17 cellular contexts compared by ENCODE assay signal in genomic region chr22:31583861-31584485, GRCh38.
DNase-seq lines count a peak whose midpoint lies in the region; ATAC-seq lines count a peak whose summit lies in the region.
"Had no signal": no experiment of that assay in that cellular context is flagged by ENCODE, and none has a peak within 500 bp of the region (broad histone marks: within the 10 kb centered on the region; RNA-seq: fewer than 3 reads in every experiment).

No MANE protein-coding gene starts in this region.

- H3K9ac ChIP-seq in trophoblast cell (ENCODE audit: low read length) = no peak overlapping the region

- no peak overlapping the region for H3K4me2 ChIP-seq in trophoblast cell (ENCODE audit: low read length)

- H3K79me2 ChIP-seq in trophoblast cell (ENCODE audit: control insufficient read depth, insufficient read depth, low read length, poor library complexity) = no peaks in the 10 kb centered on the region

- peak overlapping the region; percentile 87 for H3K27ac Mint-ChIP-seq in T-helper 2 cell treated with Interferon-gamma antibody and Interleukin-4, amounts not matched to agents 5 μg/mL and 100 μg/mL, for 36 hours
- H3K27ac Mint-ChIP-seq: type B pancreatic cell had no signal

- no peak overlapping the region for H4K8ac ChIP-seq in trophoblast cell (ENCODE audit: low read depth, low read length)

- no CpG with 5 or more reads among the region's 3 CpGs for WGBS in trophoblast cell (ENCODE audit: extremely low coverage, insufficient coverage, insufficient read length)

- H2AFZ ChIP-seq in trophoblast cell (ENCODE audit: insufficient read depth, low read length, poor library complexity) = no peak overlapping the region

- H2AK5ac ChIP-seq in trophoblast cell (ENCODE audit: low read length) = no peak overlapping the region

- peaks cover 2% of the 10 kb centered on the region for H3K79me1 ChIP-seq in trophoblast cell (ENCODE audit: low read length)

- no peak overlapping the region for H2BK120ac ChIP-seq in trophoblast cell (ENCODE audit: insufficient read depth, low read length, poor library complexity)

- DNase-seq in T-helper 2 cell treated with Interferon-gamma antibody and Interleukin-4, amounts not matched to agents 5 μg/mL and 100 μg/mL, for 36 hours (ENCODE audit: low spot score) = no peak
- DNase-seq in T-helper 2 cell (no peak), RPMI7951 (ENCODE audit: low read depth) (peak; percentile 8), dermis blood vessel endothelial cell (peak; percentile 28), trophoblast cell (peak in 1 of 2 donors; percentile 53), activated gamma-delta T cell (lab: John Stamatoyannopoulos, UW) (no peak), NCI-H1417 treated with DMSO at 0.1 percent for 48 hours (lab: John Stamatoyannopoulos, UW) (no peak)
- DNase-seq: 8988T; activated CD4-positive, CD25-positive, alpha-beta regulatory T cell; activated gamma-delta T cell treated with Interleukin-2 at 50 U/mL for 16 hours; DMS 273 treated with DMSO at 0.1 percent for 48 hours; gastrocnemius medialis; NCI-H1436 treated with DMSO at 0.1 percent for 48 hours; SHP77 treated with DMSO at 0.1 percent for 48 hours; small intestine had no signal

- no peaks in the 10 kb centered on the region for H3K9me3 ChIP-seq in trophoblast cell (ENCODE audit: insufficient read depth, low read depth, low read length)
- H3K9me3 ChIP-seq: gastrocnemius medialis had no signal

- no peak overlapping the region for H3K27ac ChIP-seq in trophoblast cell (ENCODE audit: low read depth, low read length)
- H3K27ac ChIP-seq: gastrocnemius medialis had no signal

- H3K23ac ChIP-seq in trophoblast cell (ENCODE audit: low read length) = no peak overlapping the region

- no peaks in the 10 kb centered on the region for H3K36me3 ChIP-seq in trophoblast cell (ENCODE audit: control insufficient read depth in 1 of 2, insufficient read depth in 2 of 2, low read length in 2 of 2)

- peak overlapping the region; percentile 8 for H4K91ac ChIP-seq in trophoblast cell (ENCODE audit: low read depth, low read length)

- peaks cover 67% of the 10 kb centered on the region for H3K36me3 Mint-ChIP-seq in T-helper 2 cell treated with Interferon-gamma antibody and Interleukin-4, amounts not matched to agents 5 μg/mL and 100 μg/mL, for 36 hours (ENCODE audit: low read depth)

- peaks cover 10 to 15% of the 10 kb centered on the region in 2 experiments for H3K4me1 ChIP-seq in trophoblast cell (ENCODE audit: control insufficient read depth in 1 of 2, insufficient read depth in 2 of 2, low read length in 2 of 2)
- H3K4me1 ChIP-seq: gastrocnemius medialis had no signal

- H3K4me3 ChIP-seq in trophoblast cell (ENCODE audit: low read depth, low read length) = no peak overlapping the region
- H3K4me3 ChIP-seq: gastrocnemius medialis had no signal

- no peak overlapping the region for H2BK5ac ChIP-seq in trophoblast cell (ENCODE audit: low read depth, low read length, poor library complexity)

- peak overlapping the region; percentile 72 for H3K4me3 Mint-ChIP-seq in T-helper 2 cell treated with Interferon-gamma antibody and Interleukin-4, amounts not matched to agents 5 μg/mL and 100 μg/mL, for 36 hours
- H3K4me3 Mint-ChIP-seq: type B pancreatic cell had no signal

- no peaks in the 10 kb centered on the region for H3K9me3 Mint-ChIP-seq in T-helper 2 cell treated with Interferon-gamma antibody and Interleukin-4, amounts not matched to agents 5 μg/mL and 100 μg/mL, for 36 hours
- H3K9me3 Mint-ChIP-seq: type B pancreatic cell had no signal

- no peak overlapping the region for H2BK12ac ChIP-seq in trophoblast cell (ENCODE audit: low read length)

- H4K12ac ChIP-seq in trophoblast cell (ENCODE audit: low read depth, low read length) = no peak overlapping the region

- no peaks in the 10 kb centered on the region for H3K27me3 ChIP-seq in trophoblast cell (ENCODE audit: insufficient read depth, low read length)
- H3K27me3 ChIP-seq: gastrocnemius medialis had no signal

- no peak for ATAC-seq in HG02852 (IDR thresholded peaks at IDR 0.05; ENCODE audit: unreplicated experiment)
- ATAC-seq: gastrocnemius medialis had no signal

- no peak overlapping the region for H3K4ac ChIP-seq in trophoblast cell (ENCODE audit: low read depth, low read length)

- peaks cover 47% of the 10 kb centered on the region for H3K4me1 Mint-ChIP-seq in T-helper 2 cell treated with Interferon-gamma antibody and Interleukin-4, amounts not matched to agents 5 μg/mL and 100 μg/mL, for 36 hours (ENCODE audit: low read depth)

- H3K14ac ChIP-seq in trophoblast cell (ENCODE audit: low read length) = no peak overlapping the region

- H3K18ac ChIP-seq in trophoblast cell (ENCODE audit: low read length) = no peak overlapping the region

- H3K27me3 Mint-ChIP-seq in T-helper 2 cell treated with Interferon-gamma antibody and Interleukin-4, amounts not matched to agents 5 μg/mL and 100 μg/mL, for 36 hours (ENCODE audit: low read depth) = no peaks in the 10 kb centered on the region
- H3K27me3 Mint-ChIP-seq: type B pancreatic cell had no signal

Comparison
In these comparisons a context has a peak if more than half of its experiments do, and no peak if none do; other contexts are left out.
1. DNase-seq: peak in RPMI7951 (single experiment) and dermis blood vessel endothelial cell (single experiment); none in T-helper 2 cell treated with Interferon-gamma antibody and Interleukin-4, amounts not matched to agents 5 μg/mL and 100 μg/mL, for 36 hours (single experiment), T-helper 2 cell (0 of 5), activated gamma-delta T cell (single experiment) and NCI-H1417 treated with DMSO at 0.1 percent for 48 hours (single experiment).